Comparison of ENCODE assay signal across 8 cellular contexts in genomic region chr9:89153618-89154017, GRCh38. TPM values are rescaled to one million over a fixed set of nuclear protein-coding genes. Genes with fewer than 3 reads are reported as not detected.
DNase-seq lines count a peak whose midpoint lies in the region; ATAC-seq, FAIRE-seq and TF ChIP-seq lines count a peak whose summit lies in the region.

No MANE protein-coding gene starts in this region.

- peak; percentile 88 to 90 for ATAC-seq in activated CD4-positive, CD25-positive, alpha-beta regulatory T cell treated with anti-CD3 and anti-CD28 coated beads, Interleukin-2, amount 50 U/mL, for 24 hours
- ATAC-seq in SK-N-SH treated with all-trans-retinoic acid at 6 μM for 48 hours, result peak; percentile 81

- no peak for DNase-seq in activated CD4-positive, CD25-positive, alpha-beta regulatory T cell (lab: John Stamatoyannopoulos, UW)
- DNase-seq in fibroblast of pulmonary artery (ENCODE audit: low read depth), result peak; percentile 80
- peak; percentile 55 for DNase-seq in stimulated activated CD8-positive, alpha-beta memory T cell treated with anti-CD3 and anti-CD28 coated beads, Interleukin-4, amount 100 ng/mL, for 48 hours
- no peak for DNase-seq in NCI-H146 (lab: John Stamatoyannopoulos, UW)
- DNase-seq in frontal cortex (ENCODE audit: low spot score in 2 of 2), result no peak
- no peak for DNase-seq in cerebellar cortex (ENCODE audit: low spot score)

- TF ChIP-seq CTCF in fibroblast of pulmonary artery (IDR thresholded peaks at IDR 0.05; ENCODE audit: low read length, missing control alignments), result no peak

- FAIRE-seq in frontal cortex (lab: Jason Lieb, UNC), result no peak

- H3K4me3 ChIP-seq in fibroblast of pulmonary artery (replicated peaks; ENCODE audit: low read depth, low read length), result no peak overlapping the region

TF ChIP-seq in SK-N-SH treated with all-trans-retinoic acid at 6 μM for 48 hours, 23 proteins besides CTCF, POLR2A, EP300 and RAD21:
- TF ChIP-seq ZNF8 (CRISPR knock-in tag; IDR thresholded peaks at IDR 0.05) (no peak), ARNTL (CRISPR knock-in tag; IDR thresholded peaks at IDR 0.05; ENCODE audit: borderline replicate concordance, low read depth) (no peak), CSDC2 (CRISPR knock-in tag; IDR thresholded peaks at IDR 0.05) (no peak), TSHZ2 (CRISPR knock-in tag; IDR thresholded peaks at IDR 0.05) (no peak), ZNF70 (CRISPR knock-in tag; IDR thresholded peaks at IDR 0.05) (no peak), PATZ1 (CRISPR knock-in tag; IDR thresholded peaks at IDR 0.05; ENCODE audit: borderline replicate concordance) (no peak), TOX (CRISPR knock-in tag; IDR thresholded peaks at IDR 0.05; ENCODE audit: borderline replicate concordance) (no peak), ZFP30 (CRISPR knock-in tag; IDR thresholded peaks at IDR 0.05) (no peak), ISL1 (CRISPR knock-in tag; IDR thresholded peaks at IDR 0.05) (no peak), TCF4 (CRISPR knock-in tag; IDR thresholded peaks at IDR 0.05; ENCODE audit: borderline replicate concordance) (no peak), OSR1 (CRISPR knock-in tag; IDR thresholded peaks at IDR 0.05) (no peak), ESRRG (CRISPR knock-in tag; IDR thresholded peaks at IDR 0.05) (no peak), BACH2 (CRISPR knock-in tag; IDR thresholded peaks at IDR 0.05; ENCODE audit: borderline replicate concordance) (no peak), CSRNP3 (CRISPR knock-in tag; IDR thresholded peaks at IDR 0.05) (no peak), RARB (CRISPR knock-in tag; IDR thresholded peaks at IDR 0.05) (no peak)

RNA-seq across cellular contexts. Expression of gene SHC3, which starts 25.0 kb away (rescaled TPM):
- 49.3 TPM for total RNA-seq in frontal cortex

Comparison
In these comparisons a context has a peak if more than half of its experiments do, and no peak if none do; other contexts are left out.
1. DNase-seq: peak in fibroblast of pulmonary artery (single experiment) and stimulated activated CD8-positive, alpha-beta memory T cell treated with anti-CD3 and anti-CD28 coated beads, Interleukin-4, amount 100 ng/mL, for 48 hours (single experiment); none in activated CD4-positive, CD25-positive, alpha-beta regulatory T cell (0 of 4), NCI-H146 (single experiment), frontal cortex (0 of 2) and cerebellar cortex (single experiment).